ENCODE assay signal across 1 cellular context in genomic region chr7:41808541-41808940, GRCh38.
A peak's percentile ranks its signal among the peaks of the same experiment; 100 is the strongest.
TF ChIP-seq lines count a peak whose summit lies in the region.

No MANE protein-coding gene starts in this region.

TF ChIP-seq in H1, 55 proteins besides CTCF, POLR2A, EP300 and RAD21 (continued from another document):
- TF ChIP-seq CHD7 (IDR thresholded peaks at IDR 0.05; ENCODE audit: insufficient replicate concordance, low read length) (peak; percentile 25), CEBPB (IDR thresholded peaks at IDR 0.05; ENCODE audit: low read depth, low read length) (peak; percentile 21; the same call in 1 of the 2 replicates), EGR1 (IDR thresholded peaks at IDR 0.05; ENCODE audit: borderline replicate concordance, low read depth, low read length) (peak; percentile 65; the same call in 1 of the 2 replicates), ZNF274 (IDR thresholded peaks at IDR 0.05; ENCODE audit: borderline replicate concordance, extremely low read depth, low read length) (no peak), ATF2 (IDR thresholded peaks at IDR 0.05; ENCODE audit: low read length) (peak; percentile 79; the same call in 1 of the 2 replicates), JUN (IDR thresholded peaks at IDR 0.05; ENCODE audit: low read depth, low read length) (no peak), PHF8 (conservative IDR thresholded peaks at IDR 0.05; ENCODE audit: low read depth, low read length) (no peak), CREB1 (IDR thresholded peaks at IDR 0.05) (peak; percentile 64; the same call in 1 of the 2 replicates), ASH2L (IDR thresholded peaks at IDR 0.05; ENCODE audit: low read length) (peak; percentile 54), TAF1 (IDR thresholded peaks at IDR 0.05; ENCODE audit: low read depth, low read length) (0 out of 2 replicates have a peak, but pooled peaks have one; percentile 43)
